8 cellular contexts compared by ENCODE assay signal in the genomic region with DNA sequence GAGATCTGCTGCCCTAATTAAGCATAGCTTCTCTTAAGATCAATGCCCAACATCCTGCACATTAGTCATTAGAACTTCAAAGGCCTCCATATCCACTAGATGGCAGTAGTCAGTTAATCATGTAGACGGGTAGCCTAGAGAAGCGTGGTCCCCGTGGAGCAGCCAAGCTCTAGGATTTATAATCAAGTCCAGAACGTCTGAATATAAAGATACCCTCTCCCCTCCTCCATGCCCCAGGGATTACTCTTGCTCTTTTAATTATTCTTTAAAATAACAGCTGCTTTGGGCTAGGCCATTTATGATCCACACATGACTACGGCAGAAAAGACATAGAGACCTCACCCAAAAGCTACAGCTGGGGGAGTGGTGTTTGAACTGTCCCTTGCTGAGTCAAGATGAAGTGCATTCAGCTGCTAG.
DNase-seq lines count a peak whose midpoint lies in the region; ATAC-seq and TF ChIP-seq lines count a peak whose summit lies in the region.

No MANE protein-coding gene starts in this region.

- DNase-seq in BE2C (peak; percentile 83), LoVo (ENCODE audit: low spot score) (peak; percentile 74), PC-9 (peak; percentile 20 to 76), germinal center (ENCODE audit: low spot score) (peak; percentile 46), osteocyte (ENCODE audit: extremely low spot score, unreplicated experiment) (no peak)
- DNase-seq in activated effector memory CD4-positive, alpha-beta T cell treated with anti-CD3 and anti-CD28 coated beads, Interleukin-2, amount 50 U/mL, for 16 hours = peak; percentile 71

- no peaks in the 10 kb centered on the region for H3F3A ChIP-seq in PC-9 (ENCODE audit: insufficient read depth, low read depth)

- H3K9me3 ChIP-seq in BE2C (no peaks in the 10 kb centered on the region), PC-9 (ENCODE audit: insufficient read depth, low read depth) (no peaks in the 10 kb centered on the region)

- no peak overlapping the region for H2AFZ ChIP-seq in PC-9

- intact Hi-C loops in PC-9 (cut with micrococcal nuclease; ENCODE audit: unreplicated experiment) = loop anchor here (1.0 to 10.0 kb wide), 5 partner anchors 207 to 701 kb away; partner anchors contain the start of gene PTS

- no peaks in the 10 kb centered on the region for H3K27me3 ChIP-seq in BE2C
- no peaks in the 10 kb centered on the region for H3K27me3 ChIP-seq in PC-9 (ENCODE audit: insufficient read depth, low read depth)

- no peaks in the 10 kb centered on the region for H3K79me2 ChIP-seq in PC-9 (ENCODE audit: low read depth)

- no peaks in the 10 kb centered on the region for H3K36me3 Mint-ChIP-seq in osteocyte (ENCODE audit: unreplicated experiment)

- no TSS peak for BruUV-seq in PC-9 (replicated peaks; lab: Mats Ljungman, UMichigan)

- peak overlapping the region; percentile 8 for H3K27ac Mint-ChIP-seq in osteocyte (ENCODE audit: unreplicated experiment)

- H3K4me3 Mint-ChIP-seq in osteocyte (ENCODE audit: unreplicated experiment) = peak overlapping the region; percentile 51

- H3K36me3 ChIP-seq in BE2C (no peaks in the 10 kb centered on the region), PC-9 (ENCODE audit: low read depth) (no peaks in the 10 kb centered on the region)

- peaks cover 7% of the 10 kb centered on the region for H3K4me1 Mint-ChIP-seq in osteocyte (ENCODE audit: unreplicated experiment)

- H3K4me2 ChIP-seq in PC-9 = peak overlapping the region; percentile 31; the same call in 1 of the 2 replicates

- peaks cover 6% of the 10 kb centered on the region for H3K9me3 Mint-ChIP-seq in osteocyte (ENCODE audit: unreplicated experiment)

- POLR2A ChIA-PET in PC-9 (lab: Charles Lee; ENCODE audit: unreplicated experiment) = no interaction called here

- ATAC-seq in GM19043 (IDR thresholded peaks at IDR 0.05; ENCODE audit: low read depth, unreplicated experiment) (peak; percentile 40), GM19397 (IDR thresholded peaks at IDR 0.05; ENCODE audit: unreplicated experiment) (no peak)

- H3K4me3 ChIP-seq in BE2C (ENCODE audit: low read depth, low read length) (no peak overlapping the region), PC-9 (no peak overlapping the region)

- no peaks in the 10 kb centered on the region for H4K20me1 ChIP-seq in PC-9 (ENCODE audit: insufficient read depth)

- CTCF ChIA-PET in PC-9 (lab: Charles Lee) = interaction anchor here (0.6 to 1.5 kb wide), 8 partner anchors 44 to 705 kb away, joined by 3 to 11 read pairs (median 5); no protein-coding TSS in a partner anchor

- H3K9me2 ChIP-seq in PC-9 (ENCODE audit: insufficient read depth) = no peaks in the 10 kb centered on the region

- TF ChIP-seq CTCF in BE2C (IDR thresholded peaks at IDR 0.05; ENCODE audit: low read depth, low read length) = peak; percentile 79
- TF ChIP-seq CTCF in PC-9 (conservative IDR thresholded peaks at IDR 0.05) = peak; percentile 91
- peak; percentile 81 for TF ChIP-seq CTCF in osteocyte (IDR thresholded peaks at IDR 0.05)

- H3K4me1 ChIP-seq in BE2C (peaks cover 13% of the 10 kb centered on the region), PC-9 (replicated peaks; ENCODE audit: insufficient read depth) (peaks cover 5% of the 10 kb centered on the region; the same call in 1 of the 2 replicates)

- no peak overlapping the region for H3K27ac ChIP-seq in PC-9

- peaks cover 20% of the 10 kb centered on the region for H3K27me3 Mint-ChIP-seq in osteocyte (ENCODE audit: unreplicated experiment)
